8 cellular contexts compared by ENCODE assay signal in the genomic region with DNA sequence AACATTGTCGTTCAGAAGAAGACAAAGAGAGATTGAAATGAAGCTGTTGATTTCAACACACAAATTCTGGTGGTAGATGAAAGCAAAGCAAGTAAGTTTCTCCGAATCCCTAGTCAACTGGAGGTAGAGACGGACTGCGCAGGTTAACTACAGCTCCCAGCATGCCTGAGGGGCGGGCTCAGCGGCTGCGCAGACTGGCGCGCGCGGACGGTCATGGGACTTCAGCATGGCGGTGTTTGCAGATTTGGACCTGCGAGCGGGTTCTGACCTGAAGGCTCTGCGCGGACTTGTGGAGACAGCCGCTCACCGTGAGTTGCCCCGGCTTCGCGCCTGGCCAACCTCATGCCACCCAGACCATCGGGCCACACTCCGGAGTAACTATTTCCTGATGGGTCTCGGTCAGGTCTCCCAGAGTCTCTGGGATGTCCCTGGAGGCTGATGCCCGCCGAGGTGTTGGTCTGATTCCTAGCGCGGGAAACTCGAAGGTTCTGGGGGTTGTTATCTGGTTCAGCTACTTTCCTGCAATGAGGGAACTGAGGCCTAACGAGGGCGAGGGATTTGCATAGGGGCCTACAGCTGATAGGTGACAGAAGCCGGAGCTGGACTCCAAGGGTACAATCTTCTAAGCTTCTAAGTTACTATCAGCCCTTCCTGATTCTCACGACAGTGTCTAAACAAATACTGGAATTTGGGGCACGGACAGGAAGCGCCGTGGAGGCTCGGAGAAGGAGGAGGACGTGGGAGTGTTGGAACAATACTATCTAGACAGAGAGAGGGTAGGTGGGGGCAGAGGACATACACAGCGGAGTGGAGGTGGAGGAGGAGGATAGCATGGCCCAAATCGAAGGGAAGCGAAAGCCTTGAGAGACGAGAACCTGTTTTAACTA. TPM values are rescaled to one million over a fixed set of nuclear protein-coding genes. Genes with fewer than 3 reads are reported as not detected.
DNase-seq lines count a peak whose midpoint lies in the region; ATAC-seq, FAIRE-seq and TF ChIP-seq lines count a peak whose summit lies in the region.

A gene (plus strand): TSS at position 214 of the 887 bp plus-strand sequence. CDS start 13 bp downstream, at position 227.

- H3K9ac ChIP-seq in BLaER1 (peak within 1 kb of the TSS; percentile 89), liver (ENCODE audit: low read depth in 1 of 2, low read length in 2 of 2) (peak within 1 kb of the TSS; percentile 11 to 79)

- no peak for TF ChIP-seq RAD21 in liver (IDR thresholded peaks at IDR 0.05)

- FAIRE-seq in GM19239 (lab: Jason Lieb, UNC) = peak; percentile 97

- H3K4me3 ChIP-seq in BLaER1 (peak within 1 kb of the TSS; percentile 89), dorsolateral prefrontal cortex (peak within 1 kb of the TSS; percentile 45 to 100 (median 87)), liver (ENCODE audit: low read depth in 1 of 3, low read length in 3 of 3) (peak within 1 kb of the TSS; percentile 84 to 96 (median 88))

- under 1% methylated on average over 43 of the region's 43 CpGs for WGBS in liver

- peak within 1 kb of the TSS; percentile 92 for H3K4me2 ChIP-seq in BLaER1

- POLR2A ChIA-PET in activated CD4-positive, alpha-beta memory T cell treated with anti-CD3 and anti-CD28 coated beads for 36 hours (lab: Charles Lee) = interaction anchor here (0.9 to 1.8 kb wide), 7 partner anchors 13 to 1066 kb away, joined by 3 to 10 read pairs (median 4); a partner anchor contains a TSS

- CTCF ChIA-PET in activated CD4-positive, alpha-beta memory T cell treated with anti-CD3 and anti-CD28 coated beads for 36 hours (lab: Charles Lee) = interaction anchor here (0.8 to 4.5 kb wide), 12 partner anchors 8 to 123 kb away, joined by 3 to 23 read pairs (median 4); a partner anchor contains a TSS

- H3K9me3 Mint-ChIP-seq in activated CD4-positive, alpha-beta memory T cell treated with anti-CD3 and anti-CD28 coated beads for 36 hours = peaks cover 5% of the 10 kb centered on the region

- peak within 1 kb of the TSS; percentile 93 for H3K4me3 Mint-ChIP-seq in activated CD4-positive, alpha-beta memory T cell treated with anti-CD3 and anti-CD28 coated beads for 36 hours

- H3K9me3 ChIP-seq in BLaER1 (peaks cover 11% of the 10 kb centered on the region; the same call in 1 of the 2 replicates), liver (ENCODE audit: control insufficient read depth in 4 of 4, low read length in 3 of 4) (peaks cover 0 to 5% (median 2%) of the 10 kb centered on the region in 4 donors)

- H3K27me3 ChIP-seq in BLaER1 (no peaks in the 10 kb centered on the region), dorsolateral prefrontal cortex (no peaks in the 10 kb centered on the region), liver (ENCODE audit: control insufficient read depth in 4 of 4, insufficient read depth in 4 of 4, low read length in 3 of 4) (no peaks in the 10 kb centered on the region)

- peaks cover 31% of the 10 kb centered on the region for H3K4me1 Mint-ChIP-seq in activated CD4-positive, alpha-beta memory T cell treated with anti-CD3 and anti-CD28 coated beads for 36 hours (ENCODE audit: low read depth)

- intact Hi-C loops in activated CD4-positive, alpha-beta memory T cell treated with anti-CD3 and anti-CD28 coated beads for 36 hours (cut with micrococcal nuclease) = loop anchor here (1.0 to 10.0 kb wide), 14 partner anchors 14 to 1617 kb away; a partner anchor contains a TSS
- intact Hi-C loops in dorsolateral prefrontal cortex (cut with DNase I) = loop anchor here (2.0 to 10.0 kb wide), 4 partner anchors 121 to 1053 kb away; a partner anchor contains a TSS

- peaks cover 28% of the 10 kb centered on the region for H3K4me1 ChIP-seq in BLaER1
- H3K4me1 ChIP-seq in liver (ENCODE audit: control insufficient read depth in 4 of 4, insufficient read depth in 4 of 4, low read length in 3 of 4) = peaks cover 3 to 23% (median 10%) of the 10 kb centered on the region in 4 donors

- peak within 1 kb of the TSS; percentile 98 for H3K27ac Mint-ChIP-seq in activated CD4-positive, alpha-beta memory T cell treated with anti-CD3 and anti-CD28 coated beads for 36 hours

- peaks cover 24% of the 10 kb centered on the region for H3K27me3 Mint-ChIP-seq in activated CD4-positive, alpha-beta memory T cell treated with anti-CD3 and anti-CD28 coated beads for 36 hours

- H3K36me3 Mint-ChIP-seq in activated CD4-positive, alpha-beta memory T cell treated with anti-CD3 and anti-CD28 coated beads for 36 hours = peaks cover 25% of the 10 kb centered on the region

- peak; percentile 98 for ATAC-seq in HG03442 (IDR thresholded peaks at IDR 0.05; ENCODE audit: unreplicated experiment)

- peak; percentile 58 for DNase-seq in GM19239 (ENCODE audit: insufficient read length, low spot score)
- peak; percentile 52 for DNase-seq in NCI-H748 treated with DMSO at 0.1 percent for 48 hours (lab: John Stamatoyannopoulos, UW)
- peak; percentile 91 for DNase-seq in activated CD4-positive, alpha-beta memory T cell treated with anti-CD3 and anti-CD28 coated beads for 36 hours
- peak; percentile 83 to 94 (median 90) for DNase-seq in dorsolateral prefrontal cortex
- peak; percentile 74 to 79 for DNase-seq in stimulated activated CD4-positive, alpha-beta T cell treated with anti-CD3 and anti-CD28 coated beads, Interleukin-4, amount 100 ng/mL, for 48 hours (ENCODE audit: low read depth in 2 of 2)

- peaks cover 28% of the 10 kb centered on the region for H4K20me1 ChIP-seq in BLaER1

- H3K36me3 ChIP-seq in BLaER1 (peaks cover 15% of the 10 kb centered on the region), liver (ENCODE audit: control insufficient read depth in 4 of 4, insufficient read depth in 3 of 4, low read depth in 1 of 4, low read length in 3 of 4) (peaks cover 3 to 13% (median 8%) of the 10 kb centered on the region in 4 donors)

- TF ChIP-seq CTCF in dorsolateral prefrontal cortex (IDR thresholded peaks at IDR 0.05 in 54 of 56, conservative IDR thresholded peaks at IDR 0.05 in 2 of 56; ENCODE audit: low read depth in 1 of 56, partially characterized antibody in 56 of 56) (peak in 18 of 56 donors; percentile 2 to 42 (median 6)), liver (IDR thresholded peaks at IDR 0.05; ENCODE audit: low read depth, low read length, missing input control) (no peak)

- H3K27ac ChIP-seq in BLaER1 (peak within 1 kb of the TSS; percentile 81), dorsolateral prefrontal cortex (peak within 1 kb of the TSS in 56 of 59 donors; percentile 2 to 94 (median 77)), liver (ENCODE audit: low read depth in 1 of 2, low read length in 2 of 2) (peak within 1 kb of the TSS; percentile 65 to 70)

TF ChIP-seq in liver, 16 proteins besides CTCF, POLR2A, EP300 and RAD21:
- TF ChIP-seq, protein P1, sequence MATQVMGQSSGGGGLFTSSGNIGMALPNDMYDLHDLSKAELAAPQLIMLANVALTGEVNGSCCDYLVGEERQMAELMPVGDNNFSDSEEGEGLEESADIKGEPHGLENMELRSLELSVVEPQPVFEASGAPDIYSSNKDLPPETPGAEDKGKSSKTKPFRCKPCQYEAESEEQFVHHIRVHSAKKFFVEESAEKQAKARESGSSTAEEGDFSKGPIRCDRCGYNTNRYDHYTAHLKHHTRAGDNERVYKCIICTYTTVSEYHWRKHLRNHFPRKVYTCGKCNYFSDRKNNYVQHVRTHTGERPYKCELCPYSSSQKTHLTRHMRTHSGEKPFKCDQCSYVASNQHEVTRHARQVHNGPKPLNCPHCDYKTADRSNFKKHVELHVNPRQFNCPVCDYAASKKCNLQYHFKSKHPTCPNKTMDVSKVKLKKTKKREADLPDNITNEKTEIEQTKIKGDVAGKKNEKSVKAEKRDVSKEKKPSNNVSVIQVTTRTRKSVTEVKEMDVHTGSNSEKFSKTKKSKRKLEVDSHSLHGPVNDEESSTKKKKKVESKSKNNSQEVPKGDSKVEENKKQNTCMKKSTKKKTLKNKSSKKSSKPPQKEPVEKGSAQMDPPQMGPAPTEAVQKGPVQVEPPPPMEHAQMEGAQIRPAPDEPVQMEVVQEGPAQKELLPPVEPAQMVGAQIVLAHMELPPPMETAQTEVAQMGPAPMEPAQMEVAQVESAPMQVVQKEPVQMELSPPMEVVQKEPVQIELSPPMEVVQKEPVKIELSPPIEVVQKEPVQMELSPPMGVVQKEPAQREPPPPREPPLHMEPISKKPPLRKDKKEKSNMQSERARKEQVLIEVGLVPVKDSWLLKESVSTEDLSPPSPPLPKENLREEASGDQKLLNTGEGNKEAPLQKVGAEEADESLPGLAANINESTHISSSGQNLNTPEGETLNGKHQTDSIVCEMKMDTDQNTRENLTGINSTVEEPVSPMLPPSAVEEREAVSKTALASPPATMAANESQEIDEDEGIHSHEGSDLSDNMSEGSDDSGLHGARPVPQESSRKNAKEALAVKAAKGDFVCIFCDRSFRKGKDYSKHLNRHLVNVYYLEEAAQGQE (IDR thresholded peaks at IDR 0.05) = peak; percentile 75
- TF ChIP-seq, protein P2, sequence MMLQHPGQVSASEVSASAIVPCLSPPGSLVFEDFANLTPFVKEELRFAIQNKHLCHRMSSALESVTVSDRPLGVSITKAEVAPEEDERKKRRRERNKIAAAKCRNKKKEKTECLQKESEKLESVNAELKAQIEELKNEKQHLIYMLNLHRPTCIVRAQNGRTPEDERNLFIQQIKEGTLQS (IDR thresholded peaks at IDR 0.05) = no peak
- peak; percentile 97 for TF ChIP-seq YY1 (IDR thresholded peaks at IDR 0.05)
- no peak for TF ChIP-seq NR2F2 (IDR thresholded peaks at IDR 0.05)
- TF ChIP-seq, protein P3, sequence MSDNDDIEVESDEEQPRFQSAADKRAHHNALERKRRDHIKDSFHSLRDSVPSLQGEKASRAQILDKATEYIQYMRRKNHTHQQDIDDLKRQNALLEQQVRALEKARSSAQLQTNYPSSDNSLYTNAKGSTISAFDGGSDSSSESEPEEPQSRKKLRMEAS (IDR thresholded peaks at IDR 0.05) = peak; percentile 47
- TF ChIP-seq RXRA (IDR thresholded peaks at IDR 0.05) = peak in 1 of 2 donors; percentile 24

RNA-seq across cellular contexts. Expression of the gene that starts here (rescaled TPM):
- 100 to 1,000 TPM; 103 to 108 TPM for total RNA-seq in activated CD4-positive, alpha-beta memory T cell treated with anti-CD3 and anti-CD28 coated beads for 36 hours
- 10 to 100 TPM; 20.3 to 46.7 (median 34.9) TPM for total RNA-seq in dorsolateral prefrontal cortex
- total RNA-seq in liver = 10 to 100 TPM; 11.3 to 22.6 TPM
- 10 to 100 TPM; 11.2 to 14.6 TPM for polyA plus RNA-seq in liver

Comparison
In these comparisons a context has a peak if more than half of its experiments do, and no peak if none do; other contexts are left out.
1. Peak in every context shown above with its lines: DNase-seq, ATAC-seq, H3K4me3 ChIP-seq and H3K27ac ChIP-seq.